2 cellular contexts compared by ENCODE assay signal in genomic region chr10:18162021-18162631, GRCh38.
TF ChIP-seq lines count a peak whose summit lies in the region.

No MANE protein-coding gene starts in this region.

TF ChIP-seq in neural cell, 6 proteins besides CTCF, POLR2A, EP300 and RAD21:
- no peak for TF ChIP-seq MXI1 (conservative IDR thresholded peaks at IDR 0.05; ENCODE audit: poor library complexity, severe bottlenecking)

TF ChIP-seq in HepG2, 621 proteins besides CTCF, POLR2A, EP300 and RAD21:
- TF ChIP-seq GATA4 (IDR thresholded peaks at IDR 0.05; ENCODE audit: borderline replicate concordance, low read depth) = no peak
- no peak for TF ChIP-seq ZBTB33 (CRISPR knock-in tag; IDR thresholded peaks at IDR 0.05)
- TF ChIP-seq NFYB (CRISPR knock-in tag; IDR thresholded peaks at IDR 0.05) = no peak
- TF ChIP-seq GPBP1L1 (CRISPR knock-in tag; IDR thresholded peaks at IDR 0.05) = no peak
- no peak for TF ChIP-seq PRDM10 (CRISPR knock-in tag; IDR thresholded peaks at IDR 0.05; ENCODE audit: low read depth)
- no peak for TF ChIP-seq TOE1 (CRISPR knock-in tag; IDR thresholded peaks at IDR 0.05)
- TF ChIP-seq AGO2 (optimal IDR thresholded peaks at IDR 0.05; ENCODE audit: low read depth, low read length) = no peak
- TF ChIP-seq ZNF597 (CRISPR knock-in tag; IDR thresholded peaks at IDR 0.05) = no peak
- no peak for TF ChIP-seq SOX6 (IDR thresholded peaks at IDR 0.05)
- TF ChIP-seq SOX6 (CRISPR knock-in tag; IDR thresholded peaks at IDR 0.05) = no peak
- TF ChIP-seq SALL1 (CRISPR knock-in tag; IDR thresholded peaks at IDR 0.05) = no peak
- no peak for TF ChIP-seq NFKB2 (CRISPR knock-in tag; IDR thresholded peaks at IDR 0.05; ENCODE audit: borderline replicate concordance)
- no peak for TF ChIP-seq MXD1 (CRISPR knock-in tag; IDR thresholded peaks at IDR 0.05)
- no peak for TF ChIP-seq ZBTB43 (CRISPR knock-in tag; conservative IDR thresholded peaks at IDR 0.05)
- no peak for TF ChIP-seq ZNF567 (CRISPR knock-in tag; IDR thresholded peaks at IDR 0.05; ENCODE audit: borderline replicate concordance)
- no peak for TF ChIP-seq ZSCAN25 (CRISPR knock-in tag; IDR thresholded peaks at IDR 0.05)
- no peak for TF ChIP-seq ZNF777 (CRISPR knock-in tag; IDR thresholded peaks at IDR 0.05)
TF ChIP-seq in HepG2: peak in this region for 0.
